20 cellular contexts compared by ENCODE assay signal in the genomic region with DNA sequence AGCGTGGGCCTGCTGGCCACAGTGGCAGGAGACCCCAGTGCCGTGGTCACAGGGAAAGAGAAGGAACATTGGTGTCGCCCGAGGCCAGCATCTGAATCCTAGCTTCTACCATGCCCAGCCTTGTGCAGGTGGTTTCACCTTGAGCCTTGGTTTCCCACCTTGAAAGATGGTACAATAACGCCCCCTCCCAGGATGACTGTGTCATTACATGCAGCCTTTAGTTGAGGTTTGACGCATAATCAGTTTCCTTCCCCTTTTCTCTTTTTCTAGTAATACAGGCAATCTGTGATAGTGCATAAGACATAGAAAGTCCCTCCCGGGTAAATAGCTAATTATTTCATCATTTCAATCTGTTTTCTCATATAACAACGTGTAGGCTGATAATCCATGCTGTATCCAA. TPM values are rescaled to one million over a fixed set of nuclear protein-coding genes. Genes with fewer than 3 reads are reported as not detected.
DNase-seq lines count a peak whose midpoint lies in the region; ATAC-seq and TF ChIP-seq lines count a peak whose summit lies in the region.
"Had no signal": no experiment of that assay in that cellular context is flagged by ENCODE, and none has a peak within 500 bp of the region (broad histone marks: within the 10 kb centered on the region; RNA-seq: fewer than 3 reads in every experiment).

No MANE protein-coding gene starts in this region.

- peaks cover 32% of the 10 kb centered on the region for H3K9me3 ChIP-seq in endodermal cell (ENCODE audit: control insufficient read depth, low read length)
- no peaks in the 10 kb centered on the region for H3K9me3 ChIP-seq in CD8-positive, alpha-beta memory T cell (ENCODE audit: low read length)

- peak; percentile 10 for DNase-seq in activated naive CD4-positive, alpha-beta T cell treated with anti-CD3 and anti-CD28 coated beads for 36 hours
- DNase-seq in activated naive CD4-positive, alpha-beta T cell treated with anti-CD3 and anti-CD28 coated beads, Interleukin-2, amount 10 ng/mL, durations not matched to agents 7 days and 5 days = no peak
- DNase-seq in NOMO-1 (lab: John Stamatoyannopoulos, UW; ENCODE audit: unreplicated experiment in 2 of 2) (peak; percentile 27 to 62), endodermal cell (peak; percentile 54)
- DNase-seq in CD8-positive, alpha-beta memory T cell = no peak
- no peak for DNase-seq in activated T-cell treated with anti-CD3 and anti-CD28 coated beads, Interleukin-2, amount 50 U/mL, for 24 hours
- DNase-seq: activated CD4-positive, CD25-positive, alpha-beta regulatory T cell treated with anti-CD3 and anti-CD28 coated beads, Interleukin-2, amount 50 U/mL, for 72 hours; CD4-positive, alpha-beta T cell; EL; foreskin keratinocyte; GM23248; NCI-H1436; NCI-H2171 treated with DMSO at 0.1 percent for 48 hours; SHP77 treated with DMSO at 0.1 percent for 48 hours; T-helper 17 cell had no signal

- H3K27ac ChIP-seq in endodermal cell (ENCODE audit: low read depth, low read length) = no peak overlapping the region
- no peak overlapping the region for H3K27ac ChIP-seq in CD8-positive, alpha-beta memory T cell (ENCODE audit: low read depth, low read length)
- H3K27ac ChIP-seq: foreskin keratinocyte, GM23248 had no signal

- H3K27me3 Mint-ChIP-seq in activated naive CD4-positive, alpha-beta T cell treated with anti-CD3 and anti-CD28 coated beads for 36 hours (ENCODE audit: low read depth) = peaks cover 11% of the 10 kb centered on the region
- peaks cover 32% of the 10 kb centered on the region for H3K27me3 Mint-ChIP-seq in activated naive CD4-positive, alpha-beta T cell treated with anti-CD3 and anti-CD28 coated beads, Interleukin-2, amount 10 ng/mL, durations not matched to agents 7 days and 5 days
- H3K27me3 Mint-ChIP-seq in endodermal cell (ENCODE audit: insufficient read depth) = peaks cover 40% of the 10 kb centered on the region
- peaks cover 20 to 29% of the 10 kb centered on the region in 2 donors for H3K27me3 Mint-ChIP-seq in CD8-positive, alpha-beta memory T cell
- peaks cover 9% of the 10 kb centered on the region for H3K27me3 Mint-ChIP-seq in activated T-cell treated with anti-CD3 and anti-CD28 coated beads, Interleukin-2, amount 50 U/mL, for 24 hours

- no peak overlapping the region for H3K4me3 Mint-ChIP-seq in activated naive CD4-positive, alpha-beta T cell treated with anti-CD3 and anti-CD28 coated beads for 36 hours
- no peak overlapping the region for H3K4me3 Mint-ChIP-seq in activated naive CD4-positive, alpha-beta T cell treated with anti-CD3 and anti-CD28 coated beads, Interleukin-2, amount 10 ng/mL, durations not matched to agents 7 days and 5 days
- no peak overlapping the region for H3K4me3 Mint-ChIP-seq in endodermal cell
- no peak overlapping the region for H3K4me3 Mint-ChIP-seq in CD8-positive, alpha-beta memory T cell
- no peak overlapping the region for H3K4me3 Mint-ChIP-seq in activated T-cell treated with anti-CD3 and anti-CD28 coated beads, Interleukin-2, amount 50 U/mL, for 24 hours
- H3K4me3 Mint-ChIP-seq: activated naive CD4-positive, alpha-beta T cell treated with anti-CD3 and anti-CD28 coated beads, Interleukin-2, amount 50 U/mL, for 24 hours; CD4-positive, alpha-beta T cell; T-helper 17 cell had no signal

- peaks cover 6% of the 10 kb centered on the region for H3K36me3 Mint-ChIP-seq in activated naive CD4-positive, alpha-beta T cell treated with anti-CD3 and anti-CD28 coated beads for 36 hours (ENCODE audit: low read depth)
- H3K36me3 Mint-ChIP-seq in activated naive CD4-positive, alpha-beta T cell treated with anti-CD3 and anti-CD28 coated beads, Interleukin-2, amount 10 ng/mL, durations not matched to agents 7 days and 5 days = no peaks in the 10 kb centered on the region
- peaks cover 6% of the 10 kb centered on the region for H3K36me3 Mint-ChIP-seq in endodermal cell (ENCODE audit: low read depth)
- H3K36me3 Mint-ChIP-seq in CD8-positive, alpha-beta memory T cell = peaks cover 0 to 6% (median 0%) of the 10 kb centered on the region in 3 donors
- peaks cover 2% of the 10 kb centered on the region for H3K36me3 Mint-ChIP-seq in activated T-cell treated with anti-CD3 and anti-CD28 coated beads, Interleukin-2, amount 50 U/mL, for 24 hours (ENCODE audit: low read depth)

- H3K4me1 Mint-ChIP-seq in activated naive CD4-positive, alpha-beta T cell treated with anti-CD3 and anti-CD28 coated beads for 36 hours (ENCODE audit: low read depth) = no peaks in the 10 kb centered on the region
- H3K4me1 Mint-ChIP-seq in activated naive CD4-positive, alpha-beta T cell treated with anti-CD3 and anti-CD28 coated beads, Interleukin-2, amount 10 ng/mL, durations not matched to agents 7 days and 5 days = no peaks in the 10 kb centered on the region
- peaks cover 13% of the 10 kb centered on the region for H3K4me1 Mint-ChIP-seq in endodermal cell
- H3K4me1 Mint-ChIP-seq in CD8-positive, alpha-beta memory T cell = no peaks in the 10 kb centered on the region
- H3K4me1 Mint-ChIP-seq in activated T-cell treated with anti-CD3 and anti-CD28 coated beads, Interleukin-2, amount 50 U/mL, for 24 hours (ENCODE audit: low read depth) = no peaks in the 10 kb centered on the region
- H3K4me1 Mint-ChIP-seq: activated naive CD4-positive, alpha-beta T cell treated with anti-CD3 and anti-CD28 coated beads, Interleukin-2, amount 50 U/mL, for 24 hours; T-helper 17 cell had no signal

- ATAC-seq in GM18907 (IDR thresholded peaks at IDR 0.05; ENCODE audit: unreplicated experiment) (no peak), HG02970 (IDR thresholded peaks at IDR 0.05; ENCODE audit: low FRiP score, unreplicated experiment) (no peak)
- ATAC-seq: foreskin keratinocyte, sciatic nerve, T-helper 17 cell had no signal

- H3K9me3 Mint-ChIP-seq in activated naive CD4-positive, alpha-beta T cell treated with anti-CD3 and anti-CD28 coated beads for 36 hours = peaks cover 13% of the 10 kb centered on the region
- peaks cover 10% of the 10 kb centered on the region for H3K9me3 Mint-ChIP-seq in activated naive CD4-positive, alpha-beta T cell treated with anti-CD3 and anti-CD28 coated beads, Interleukin-2, amount 10 ng/mL, durations not matched to agents 7 days and 5 days
- peaks cover 33% of the 10 kb centered on the region for H3K9me3 Mint-ChIP-seq in endodermal cell
- peaks cover 0 to 7% (median 4%) of the 10 kb centered on the region in 5 donors for H3K9me3 Mint-ChIP-seq in CD8-positive, alpha-beta memory T cell
- peaks cover 9% of the 10 kb centered on the region for H3K9me3 Mint-ChIP-seq in activated T-cell treated with anti-CD3 and anti-CD28 coated beads, Interleukin-2, amount 50 U/mL, for 24 hours

- H3K27ac Mint-ChIP-seq in activated naive CD4-positive, alpha-beta T cell treated with anti-CD3 and anti-CD28 coated beads for 36 hours = no peak overlapping the region
- no peak overlapping the region for H3K27ac Mint-ChIP-seq in activated naive CD4-positive, alpha-beta T cell treated with anti-CD3 and anti-CD28 coated beads, Interleukin-2, amount 10 ng/mL, durations not matched to agents 7 days and 5 days
- no peak overlapping the region for H3K27ac Mint-ChIP-seq in endodermal cell
- no peak overlapping the region for H3K27ac Mint-ChIP-seq in CD8-positive, alpha-beta memory T cell
- no peak overlapping the region for H3K27ac Mint-ChIP-seq in activated T-cell treated with anti-CD3 and anti-CD28 coated beads, Interleukin-2, amount 50 U/mL, for 24 hours
- H3K27ac Mint-ChIP-seq: activated naive CD4-positive, alpha-beta T cell treated with anti-CD3 and anti-CD28 coated beads, Interleukin-2, amount 50 U/mL, for 24 hours; CD4-positive, alpha-beta T cell; T-helper 17 cell had no signal

- TF ChIP-seq CTCF in endodermal cell (conservative IDR thresholded peaks at IDR 0.05) = peak; percentile 68

- 79 to 81% methylated on average over 5 to 8 of the region's 8 CpGs for WGBS in endodermal cell (ENCODE audit: insufficient coverage in 1 of 2, insufficient read length in 1 of 2), 2 experiments

- H3K36me3 ChIP-seq in endodermal cell (ENCODE audit: control insufficient read depth, insufficient read depth, low read length) = no peaks in the 10 kb centered on the region
- H3K36me3 ChIP-seq in CD8-positive, alpha-beta memory T cell (ENCODE audit: insufficient read depth, low read length) = no peaks in the 10 kb centered on the region

- no peak overlapping the region for H3K4me3 ChIP-seq in endodermal cell (ENCODE audit: low read length)
- H3K4me3 ChIP-seq in CD8-positive, alpha-beta memory T cell (ENCODE audit: low read length) = no peak overlapping the region
- H3K4me3 ChIP-seq: GM23248 had no signal

- H3K4me1 ChIP-seq in endodermal cell (ENCODE audit: control insufficient read depth, insufficient read depth, low read length) = peaks cover 8% of the 10 kb centered on the region
- H3K4me1 ChIP-seq in CD8-positive, alpha-beta memory T cell (ENCODE audit: insufficient read depth, low read length) = no peaks in the 10 kb centered on the region
- H3K4me1 ChIP-seq: foreskin keratinocyte had no signal

- H3K9ac ChIP-seq in endodermal cell (ENCODE audit: extremely low read depth, low read length, poor library complexity, severe bottlenecking) = no peak overlapping the region
- H3K9ac ChIP-seq: GM23248 had no signal

- no peaks in the 10 kb centered on the region for H3K27me3 ChIP-seq in endodermal cell (ENCODE audit: control insufficient read depth, insufficient read depth, low read length, poor library complexity, severe bottlenecking)
- H3K27me3 ChIP-seq in CD8-positive, alpha-beta memory T cell (ENCODE audit: insufficient read depth, low read length, poor library complexity, severe bottlenecking) = no peaks in the 10 kb centered on the region

- intact Hi-C loops in activated naive CD4-positive, alpha-beta T cell treated with anti-CD3 and anti-CD28 coated beads for 36 hours (cut with micrococcal nuclease) = no loop called here

- POLR2A ChIA-PET in CD8-positive, alpha-beta memory T cell (lab: Charles Lee) = no interaction called here

- CTCF ChIA-PET in activated naive CD4-positive, alpha-beta T cell treated with anti-CD3 and anti-CD28 coated beads for 36 hours (lab: Charles Lee) = interaction anchor here (0.5 to 1.2 kb wide), 3 partner anchors 16 to 809 kb away, joined by 3 to 7 read pairs (median 6); no protein-coding TSS in a partner anchor
- CTCF ChIA-PET in activated naive CD4-positive, alpha-beta T cell treated with anti-CD3 and anti-CD28 coated beads, Interleukin-2, amount 10 ng/mL, durations not matched to agents 7 days and 5 days (lab: Charles Lee) = interaction anchor here (1.8 kb wide), 1 partner anchor 16 kb away, joined by 5 read pairs; no protein-coding TSS in a partner anchor
- CTCF ChIA-PET in CD8-positive, alpha-beta memory T cell (lab: Charles Lee) = no interaction called here

RNA-seq across cellular contexts. Expression of a gene that starts 29.9 kb away (rescaled TPM):
- 1 to 10 TPM; 9.8 to 9.9 TPM for total RNA-seq in activated naive CD4-positive, alpha-beta T cell treated with anti-CD3 and anti-CD28 coated beads for 36 hours
- total RNA-seq in endodermal cell = 10 to 100 TPM in 1 of 2 donors, 1 to 10 TPM in 1; 7.6 to 13.1 TPM
- polyA plus RNA-seq in endodermal cell (2013, experiment 1 of 2) = 5.1 TPM
- polyA plus RNA-seq in endodermal cell (2013, experiment 2 of 2) = 5.6 TPM
- total RNA-seq in CD8-positive, alpha-beta memory T cell = 10 to 100 TPM; 14.9 to 15.5 TPM
- 4.1 TPM for polyA plus RNA-seq in CD8-positive, alpha-beta memory T cell

RNA-seq across cellular contexts. Expression of a gene that starts 33.5 kb away (rescaled TPM):
- not detected for total RNA-seq in activated naive CD4-positive, alpha-beta T cell treated with anti-CD3 and anti-CD28 coated beads for 36 hours
- total RNA-seq in endodermal cell = under 1 TPM in 1 of 2 donors, not detected in 1; 0.51 TPM
- 0.07 TPM for polyA plus RNA-seq in endodermal cell (2013, experiment 1 of 2)
- polyA plus RNA-seq in endodermal cell (2013, experiment 2 of 2) = not detected
- total RNA-seq in CD8-positive, alpha-beta memory T cell = under 1 TPM in 1 of 2 experiments, not detected in 1; 0.09 TPM
- polyA plus RNA-seq in CD8-positive, alpha-beta memory T cell = not detected
- total RNA-seq: foreskin keratinocyte, GM23248, osteoblast had no signal
- polyA plus RNA-seq: foreskin keratinocyte, GM23248 had no signal

Comparison
In these comparisons a context has a peak if more than half of its experiments do, and no peak if none do; other contexts are left out.
1. DNase-seq: peak in activated naive CD4-positive, alpha-beta T cell treated with anti-CD3 and anti-CD28 coated beads for 36 hours (single experiment), NOMO-1 (2 of 2) and endodermal cell (single experiment); none in activated naive CD4-positive, alpha-beta T cell treated with anti-CD3 and anti-CD28 coated beads, Interleukin-2, amount 10 ng/mL, durations not matched to agents 7 days and 5 days (single experiment), CD8-positive, alpha-beta memory T cell (0 of 5) and activated T-cell treated with anti-CD3 and anti-CD28 coated beads, Interleukin-2, amount 50 U/mL, for 24 hours (single experiment).